In genomic region chr15:67863442-67863987, GRCh38 we compare ENCODE assay signal across 1 cellular context.
TF ChIP-seq lines count a peak whose summit lies in the region.

No MANE protein-coding gene starts in this region.

TF ChIP-seq in HepG2, 621 proteins besides CTCF, POLR2A, EP300 and RAD21 (continued from another document and continues in another):
- TF ChIP-seq MYPOP (CRISPR knock-in tag; IDR thresholded peaks at IDR 0.05): peak; percentile 78; the same call in 1 of the 2 replicates
- no peak for TF ChIP-seq NR2F2 (IDR thresholded peaks at IDR 0.05; ENCODE audit: borderline replicate concordance, low read depth)
- TF ChIP-seq EEA1 (CRISPR knock-in tag; IDR thresholded peaks at IDR 0.05; ENCODE audit: borderline replicate concordance): peak; percentile 93; the same call in 1 of the 2 replicates
- TF ChIP-seq POGK (CRISPR knock-in tag; conservative IDR thresholded peaks at IDR 0.05): peak; percentile 65; the same call in 1 of the 2 replicates
- peak; percentile 45 for TF ChIP-seq ZFX (CRISPR knock-in tag; IDR thresholded peaks at IDR 0.05; ENCODE audit: low read depth)
- peak; percentile 35; the same call in 1 of the 2 replicates for TF ChIP-seq ZHX1 (CRISPR knock-in tag; IDR thresholded peaks at IDR 0.05; ENCODE audit: low read depth)
- TF ChIP-seq NRL (CRISPR knock-in tag; IDR thresholded peaks at IDR 0.05; ENCODE audit: borderline replicate concordance): peak; percentile 66
- no peak for TF ChIP-seq RBM22 (optimal IDR thresholded peaks at IDR 0.05; ENCODE audit: low read length)
- peak; percentile 66; the same call in 1 of the 2 replicates for TF ChIP-seq NR0B2 (CRISPR knock-in tag; IDR thresholded peaks at IDR 0.05)
- peak; percentile 59; the same call in 1 of the 2 replicates for TF ChIP-seq ZBTB14 (CRISPR knock-in tag; IDR thresholded peaks at IDR 0.05)
- no peak for TF ChIP-seq ZUFSP (CRISPR knock-in tag; IDR thresholded peaks at IDR 0.05; ENCODE audit: borderline replicate concordance)
- TF ChIP-seq ZFP36 (IDR thresholded peaks at IDR 0.05; ENCODE audit: borderline replicate concordance, low read depth, low read length, partially characterized antibody): no peak
- TF ChIP-seq HDAC2 (CRISPR knock-in tag; IDR thresholded peaks at IDR 0.05): peak; percentile 75; the same call in 1 of the 2 replicates
- peak; percentile 81 for TF ChIP-seq ZNF292 (CRISPR knock-in tag; IDR thresholded peaks at IDR 0.05; ENCODE audit: borderline replicate concordance, low read depth)
- TF ChIP-seq NR2C2 (CRISPR knock-in tag; IDR thresholded peaks at IDR 0.05; ENCODE audit: borderline replicate concordance): no peak
- TF ChIP-seq BRCA1 (CRISPR knock-in tag; IDR thresholded peaks at IDR 0.05): peak; percentile 85; the same call in 1 of the 2 replicates
- TF ChIP-seq ZBTB20 (CRISPR knock-in tag; IDR thresholded peaks at IDR 0.05; ENCODE audit: borderline replicate concordance, low read depth): peak; percentile 61; the same call in 1 of the 2 replicates
- TF ChIP-seq ARHGAP35 (CRISPR knock-in tag; IDR thresholded peaks at IDR 0.05; ENCODE audit: borderline replicate concordance): no peak
- 0 out of 2 replicates have a peak, but pooled peaks have one; percentile 24 for TF ChIP-seq KDM4B (CRISPR knock-in tag; IDR thresholded peaks at IDR 0.05)
- peak; percentile 64; the same call in 1 of the 2 replicates for TF ChIP-seq ZNF556 (CRISPR knock-in tag; IDR thresholded peaks at IDR 0.05; ENCODE audit: borderline replicate concordance)
- 0 out of 2 replicates have a peak, but pooled peaks have one; percentile 19 for TF ChIP-seq ZNF274 (CRISPR knock-in tag; IDR thresholded peaks at IDR 0.05)
- peak; percentile 68 for TF ChIP-seq KAT8 (CRISPR knock-in tag; IDR thresholded peaks at IDR 0.05)
- peak; percentile 93; the same call in 1 of the 2 replicates for TF ChIP-seq IRF9 (CRISPR knock-in tag; IDR thresholded peaks at IDR 0.05; ENCODE audit: borderline replicate concordance)
- 0 out of 2 replicates have a peak, but pooled peaks have one; percentile 70 for TF ChIP-seq SATB2 (CRISPR knock-in tag; IDR thresholded peaks at IDR 0.05)
- TF ChIP-seq HNRNPH1 (optimal IDR thresholded peaks at IDR 0.05; ENCODE audit: low read depth, low read length): no peak
- TF ChIP-seq REXO4 (CRISPR knock-in tag; IDR thresholded peaks at IDR 0.05; ENCODE audit: borderline replicate concordance): 0 out of 2 replicates have a peak, but pooled peaks have one; percentile 28
- peak; percentile 56 for TF ChIP-seq ARNTL (CRISPR knock-in tag; IDR thresholded peaks at IDR 0.05)
- TF ChIP-seq ATM (IDR thresholded peaks at IDR 0.05; ENCODE audit: borderline replicate concordance): no peak
- TF ChIP-seq THRA (CRISPR knock-in tag; IDR thresholded peaks at IDR 0.05; ENCODE audit: borderline replicate concordance): peak; percentile 83
- TF ChIP-seq AKNA (CRISPR knock-in tag; IDR thresholded peaks at IDR 0.05; ENCODE audit: borderline replicate concordance): no peak
- peak; percentile 87 for TF ChIP-seq MXD1 (CRISPR knock-in tag; IDR thresholded peaks at IDR 0.05)
- 0 out of 2 replicates have a peak, but pooled peaks have one; percentile 38 for TF ChIP-seq ZNF704 (CRISPR knock-in tag; IDR thresholded peaks at IDR 0.05; ENCODE audit: borderline replicate concordance)
- peak; percentile 76; the same call in 1 of the 2 replicates for TF ChIP-seq MED13 (CRISPR knock-in tag; IDR thresholded peaks at IDR 0.05)
- peak; percentile 64 for TF ChIP-seq MED1 (CRISPR knock-in tag; IDR thresholded peaks at IDR 0.05)
- TF ChIP-seq ZNF260 (CRISPR knock-in tag; IDR thresholded peaks at IDR 0.05; ENCODE audit: borderline replicate concordance, low read depth): no peak
- TF ChIP-seq HNRNPLL (IDR thresholded peaks at IDR 0.05; ENCODE audit: low read depth, low read length, poor library complexity, severe bottlenecking): peak; percentile 95
- TF ChIP-seq CBX5 (CRISPR knock-in tag; IDR thresholded peaks at IDR 0.05; ENCODE audit: borderline replicate concordance): peak; percentile 42; the same call in 1 of the 2 replicates
- no peak for TF ChIP-seq IRF1 (CRISPR knock-in tag; IDR thresholded peaks at IDR 0.05; ENCODE audit: low read depth)
